In genomic region chr7:116316838-116317612, GRCh38 we compare ENCODE assay signal across 1 cellular context.
A peak's percentile ranks its signal among the peaks of the same experiment; 100 is the strongest.
TF ChIP-seq lines count a peak whose summit lies in the region.

No MANE protein-coding gene starts in this region.

TF ChIP-seq in GM12878, 131 proteins besides CTCF, POLR2A, EP300 and RAD21 (continued from another document):
- no peak for TF ChIP-seq BCL3 (IDR thresholded peaks at IDR 0.05; ENCODE audit: borderline replicate concordance, insufficient read depth, low read depth, low read length, poor library complexity, severe bottlenecking)
- TF ChIP-seq RAD51 (IDR thresholded peaks at IDR 0.05) = no peak
- 0 out of 2 replicates have a peak, but pooled peaks have one; percentile 78 for TF ChIP-seq CBX5 (IDR thresholded peaks at IDR 0.05; ENCODE audit: low read depth)
- TF ChIP-seq ATF2 (IDR thresholded peaks at IDR 0.05; ENCODE audit: low read length) = 0 out of 2 replicates have a peak, but pooled peaks have one; percentile 59
- TF ChIP-seq BHLHE40 (IDR thresholded peaks at IDR 0.05; ENCODE audit: borderline replicate concordance in 1 of 2, low read depth in 2 of 2, low read length in 1 of 2) = no peak
- 0 out of 2 replicates have a peak, but pooled peaks have one; percentile 7 for TF ChIP-seq TAF1 (IDR thresholded peaks at IDR 0.05; ENCODE audit: borderline replicate concordance, low read depth, low read length)
- peak; percentile 67 for TF ChIP-seq RUNX3 (IDR thresholded peaks at IDR 0.05; ENCODE audit: low read length)
- TF ChIP-seq JUNB (IDR thresholded peaks at IDR 0.05) = peak; percentile 59; the same call in 1 of the 2 replicates
- peak in 1 of 2 experiments; percentile 34; a peak in 1 of 4 replicates for TF ChIP-seq SRF (IDR thresholded peaks at IDR 0.05; ENCODE audit: low read depth in 2 of 2, low read length in 2 of 2)
- peak; percentile 42 for TF ChIP-seq NFIC (IDR thresholded peaks at IDR 0.05; ENCODE audit: low read depth, low read length)
- TF ChIP-seq IRF4 (IDR thresholded peaks at IDR 0.05; ENCODE audit: low read depth, low read length) = 0 out of 2 replicates have a peak, but pooled peaks have one; percentile 64
- TF ChIP-seq ZNF24 (IDR thresholded peaks at IDR 0.05) = peak; percentile 85
- peak; percentile 85 for TF ChIP-seq PBX3 (IDR thresholded peaks at IDR 0.05; ENCODE audit: insufficient replicate concordance, low read depth, low read length)
- peak; percentile 39; the same call in 1 of the 2 replicates for TF ChIP-seq BCL11A (IDR thresholded peaks at IDR 0.05; ENCODE audit: low read depth, low read length)
- TF ChIP-seq IKZF2 (IDR thresholded peaks at IDR 0.05) = 0 out of 4 replicates have a peak, but pooled peaks of 1 of the 2 experiments have one; percentile 35
- peak; percentile 87; the same call in 2 of the 3 replicates for TF ChIP-seq POU2F2 (IDR thresholded peaks at IDR 0.05; ENCODE audit: borderline replicate concordance, low read depth, low read length)
TF ChIP-seq in GM12878: peak in this region for 17.
